In genomic region chr22:24157783-24158170, GRCh38 we compare ENCODE assay signal across 10 cellular contexts. TPM values are rescaled to one million over a fixed set of nuclear protein-coding genes. Genes with fewer than 3 reads are reported as not detected.
DNase-seq lines count a peak whose midpoint lies in the region; TF ChIP-seq lines count a peak whose summit lies in the region.
"Had no signal": no experiment of that assay in that cellular context is flagged by ENCODE, and none has a peak within 500 bp of the region (broad histone marks: within the 10 kb centered on the region; RNA-seq: fewer than 3 reads in every experiment).

No MANE protein-coding gene starts in this region.

- TF ChIP-seq CTCF in CD14-positive monocyte (IDR thresholded peaks at IDR 0.05) = no peak

- peaks cover 57% of the 10 kb centered on the region for H3K4me1 Mint-ChIP-seq in CD14-positive monocyte

- peaks cover 0 to 4% (median 0%) of the 10 kb centered on the region in 7 donors for H3K9me3 Mint-ChIP-seq in CD14-positive monocyte

- peaks cover 0 to 1% (median 0%) of the 10 kb centered on the region in 3 donors for H3K27me3 Mint-ChIP-seq in CD14-positive monocyte (ENCODE audit: low read depth in 3 of 3)

- peak overlapping the region; percentile 16 to 55 for H3K4me3 Mint-ChIP-seq in CD14-positive monocyte

- no peak overlapping the region for H3K27ac Mint-ChIP-seq in CD14-positive monocyte

- H3K36me3 Mint-ChIP-seq in CD14-positive monocyte = peaks cover 8 to 28% of the 10 kb centered on the region in 2 donors

- DNase-seq in CD14-positive monocyte (ENCODE audit: low spot score) = no peak
- DNase-seq in LHCN-M2 (ENCODE audit: low read depth) = peak; percentile 64
- peak; percentile 39 for DNase-seq in cerebellar cortex (ENCODE audit: low spot score)
- peak; percentile 84 for DNase-seq in occipital lobe (lab: John Stamatoyannopoulos, UW)
- no peak for DNase-seq in NOMO-1 treated with dmso at 0.1 percent for 144 hours (lab: John Stamatoyannopoulos, UW; ENCODE audit: unreplicated experiment)
- no peak for DNase-seq in NCI-H2196 treated with DMSO at 0.1 percent for 48 hours (lab: John Stamatoyannopoulos, UW; ENCODE audit: unreplicated experiment)
- DNase-seq in DMS53 (lab: John Stamatoyannopoulos, UW) = no peak
- no peak for DNase-seq in COLO668 (lab: John Stamatoyannopoulos, UW; ENCODE audit: unreplicated experiment)
- DNase-seq: left colon, NCI-H69 had no signal

- intact Hi-C loops in CD14-positive monocyte (cut with micrococcal nuclease) = loop anchor here in 1 of 2 donors (5.0 kb wide), 2 partner anchors 35 to 50 kb away; no protein-coding TSS in a partner anchor

RNA-seq across cellular contexts. Expression of gene SUSD2, which starts 23.5 kb away (rescaled TPM):
- polyA plus RNA-seq in CD14-positive monocyte = not detected
- total RNA-seq in LHCN-M2 (2014; rRNA removed) (0.23 and 0.26 TPM in 2 replicates), occipital lobe (not detected)
- polyA plus RNA-seq in LHCN-M2 (2012) = 0.04 TPM

Comparison
In these comparisons a context has a peak if more than half of its experiments do, and no peak if none do; other contexts are left out.
1. DNase-seq: peak in LHCN-M2 (single experiment), cerebellar cortex (single experiment) and occipital lobe (single experiment); none in CD14-positive monocyte (single experiment), NOMO-1 treated with dmso at 0.1 percent for 144 hours (single experiment), NCI-H2196 treated with DMSO at 0.1 percent for 48 hours (single experiment), DMS53 (single experiment) and COLO668 (single experiment).